In genomic region chr18:14131914-14132700, GRCh38 we compare ENCODE assay signal across 8 cellular contexts. TPM values are rescaled to one million over a fixed set of nuclear protein-coding genes. Genes with fewer than 3 reads are reported as not detected.
A peak's percentile ranks its signal among the peaks of the same experiment; 100 is the strongest.
DNase-seq lines count a peak whose midpoint lies in the region; ATAC-seq and TF ChIP-seq lines count a peak whose summit lies in the region.
"Not testable (repeated sequence)": the region's sequence is repeated elsewhere in the genome, so short reads cannot be mapped to it uniquely, and the experiment has no call there.

Gene ZNF519, minus strand, starts transcription at chr18:14132435. Its CDS starts 158 bp downstream, at chr18:14132277.

- not testable (repeated sequence) for H3K9me3 ChIP-seq in fibroblast of lung (ENCODE audit: control insufficient read depth, insufficient read depth, low read depth, low read length); naive thymus-derived CD4-positive, alpha-beta T cell (ENCODE audit: control insufficient read depth in 2 of 3, low read length in 3 of 3)

- not testable (repeated sequence) for H3K79me2 ChIP-seq in fibroblast of lung (ENCODE audit: control insufficient read depth, insufficient read depth, low read length)

- peaks cover 0 to 37% (median 30%) of the 10 kb centered on the region in 7 donors for H3K4me1 Mint-ChIP-seq in naive thymus-derived CD4-positive, alpha-beta T cell
- peaks cover 31% of the 10 kb centered on the region for H3K4me1 Mint-ChIP-seq in stimulated activated memory B cell treated with anti-CD40 and anti-IgM and Interleukin-4, amounts not matched to agents 10 μg/mL and 1 μg/mL and 100 μg/mL, for 72 hours

- not testable (repeated sequence) for H3K27me3 ChIP-seq in fibroblast of lung (ENCODE audit: control insufficient read depth, insufficient read depth, low read length); naive thymus-derived CD4-positive, alpha-beta T cell (ENCODE audit: control insufficient read depth in 2 of 2, insufficient read depth in 2 of 2, low read length in 2 of 2)

- H4K20me1 ChIP-seq in fibroblast of lung (ENCODE audit: control insufficient read depth, extremely low read depth, insufficient read depth, low read length) = not testable (repeated sequence)

- not testable (repeated sequence) for H3K9me3 Mint-ChIP-seq in naive thymus-derived CD4-positive, alpha-beta T cell; stimulated activated memory B cell treated with anti-CD40 and anti-IgM and Interleukin-4, amounts not matched to agents 10 μg/mL and 1 μg/mL and 100 μg/mL, for 72 hours

- not testable (repeated sequence) for TF ChIP-seq CTCF in fibroblast of lung (conservative IDR thresholded peaks at IDR 0.05 in 1 of 2, IDR thresholded peaks at IDR 0.05 in 1 of 2; ENCODE audit: low read depth in 1 of 2, low read length in 2 of 2)

- H3K4me2 ChIP-seq in fibroblast of lung (ENCODE audit: extremely low read depth, insufficient read depth, low read length) = peak within 1 kb of the TSS; percentile 51

- H3K4me1 ChIP-seq in fibroblast of lung (ENCODE audit: control insufficient read depth, extremely low read depth, insufficient read depth, low read length); naive thymus-derived CD4-positive, alpha-beta T cell (ENCODE audit: control insufficient read depth in 2 of 2, insufficient read depth in 2 of 2, low read length in 2 of 2): not testable (repeated sequence)

- H2AFZ ChIP-seq in fibroblast of lung (ENCODE audit: low read length) = peak within 1 kb of the TSS; percentile 78

- not testable (repeated sequence) for H3K36me3 ChIP-seq in fibroblast of lung (ENCODE audit: control insufficient read depth, insufficient read depth, low read length); naive thymus-derived CD4-positive, alpha-beta T cell (ENCODE audit: control insufficient read depth in 2 of 3, insufficient read depth in 3 of 3, low read length in 3 of 3)

- intact Hi-C loops in naive thymus-derived CD4-positive, alpha-beta T cell (cut with micrococcal nuclease) = loop anchor here (1.0 to 5.0 kb wide), 4 partner anchors 45 to 915 kb away; partner anchors contain the start of genes FAM210A (in 2 of the 2), RNMT (in 2 of the 2) and LDLRAD4 (in 1 of the 2)

- not testable (repeated sequence) for H3K27me3 Mint-ChIP-seq in naive thymus-derived CD4-positive, alpha-beta T cell; stimulated activated memory B cell treated with anti-CD40 and anti-IgM and Interleukin-4, amounts not matched to agents 10 μg/mL and 1 μg/mL and 100 μg/mL, for 72 hours

- peak within 1 kb of the TSS; percentile 87 to 95 (median 93) for H3K4me3 Mint-ChIP-seq in naive thymus-derived CD4-positive, alpha-beta T cell
- H3K4me3 Mint-ChIP-seq in stimulated activated memory B cell treated with anti-CD40 and anti-IgM and Interleukin-4, amounts not matched to agents 10 μg/mL and 1 μg/mL and 100 μg/mL, for 72 hours = peak within 1 kb of the TSS; percentile 92

- peak within 1 kb of the TSS; percentile 56 to 76 (median 61) for H3K4me3 ChIP-seq in fibroblast of lung (replicated peaks in 1 of 4; ENCODE audit: control extremely low read depth in 1 of 4, insufficient read depth in 1 of 4, low read depth in 3 of 4, low read length in 4 of 4)
- H3K4me3 ChIP-seq in naive thymus-derived CD4-positive, alpha-beta T cell (ENCODE audit: low read length) = peak within 1 kb of the TSS; percentile 79

- not testable (repeated sequence) for H3K27ac ChIP-seq in fibroblast of lung (ENCODE audit: insufficient read depth, low read length)
- peak within 1 kb of the TSS; percentile 66 for H3K27ac ChIP-seq in naive thymus-derived CD4-positive, alpha-beta T cell (ENCODE audit: low read depth, low read length)

- peak within 1 kb of the TSS; percentile 55 for H3K9ac ChIP-seq in fibroblast of lung (ENCODE audit: insufficient read depth, low read length)

- POLR2A ChIA-PET in naive thymus-derived CD4-positive, alpha-beta T cell (lab: Charles Lee) = interaction anchor here (0.6 to 0.7 kb wide), 2 partner anchors 9 to 47 kb away, joined by 3 read pairs; no protein-coding TSS in a partner anchor

- CTCF ChIA-PET in naive thymus-derived CD4-positive, alpha-beta T cell (lab: Charles Lee) = not testable (repeated sequence)

- peak within 1 kb of the TSS; percentile 81 to 94 (median 90) for H3K27ac Mint-ChIP-seq in naive thymus-derived CD4-positive, alpha-beta T cell
- H3K27ac Mint-ChIP-seq in stimulated activated memory B cell treated with anti-CD40 and anti-IgM and Interleukin-4, amounts not matched to agents 10 μg/mL and 1 μg/mL and 100 μg/mL, for 72 hours = peak within 1 kb of the TSS; percentile 91

- peak; percentile 100 for ATAC-seq in naive thymus-derived CD4-positive, alpha-beta T cell
- ATAC-seq in stimulated activated memory B cell treated with anti-CD40 and anti-IgM and Interleukin-4, amounts not matched to agents 10 μg/mL and 1 μg/mL and 100 μg/mL, for 72 hours = peak; percentile 100

- H3K36me3 Mint-ChIP-seq in naive thymus-derived CD4-positive, alpha-beta T cell; stimulated activated memory B cell treated with anti-CD40 and anti-IgM and Interleukin-4, amounts not matched to agents 10 μg/mL and 1 μg/mL and 100 μg/mL, for 72 hours: not testable (repeated sequence)

- DNase-seq in EH (ENCODE audit: low read depth) (peak; percentile 98), GOT3 (lab: John Stamatoyannopoulos, UW) (peak; percentile 54), LHCN-M2 (ENCODE audit: low read depth) (peak; percentile 97), RPMI7951 (ENCODE audit: low read depth) (peak; percentile 96), activated T-helper 1 cell treated with Interleukin-2 at 50 U/mL for 16 hours (ENCODE audit: low read depth) (peak; percentile 77), fibroblast of lung (ENCODE audit: low read depth in 2 of 2) (peak; percentile 96 to 97)
- DNase-seq in naive thymus-derived CD4-positive, alpha-beta T cell = peak; percentile 64 to 93 (median 89)

RNA-seq across cellular contexts. Expression of gene ZNF519, which starts in this region (rescaled TPM):
- total RNA-seq in LHCN-M2 (2014; rRNA removed) (7.5 and 11.5 TPM in 2 replicates), fibroblast of lung (2.6 and 2.8 TPM in 2 replicates)
- 1.9 TPM for polyA plus RNA-seq in LHCN-M2 (2012)
- total RNA-seq in RPMI7951 (2014; rRNA removed; shearing (Covaris generic)) = 7.6 and 10.3 TPM in 2 replicates
- 2.0 and 2.7 TPM in 2 replicates for polyA plus RNA-seq in fibroblast of lung
- polyA plus RNA-seq in fibroblast of lung (2012) = 1.3 and 1.4 TPM in 2 replicates
- polyA minus RNA-seq in fibroblast of lung (ENCODE audit: low replicate concordance) = 1.3 TPM in 1 of 2 replicates, not detected in the other
- total RNA-seq in naive thymus-derived CD4-positive, alpha-beta T cell = 10 to 100 TPM in 4 of 5 experiments, 1 to 10 TPM in 1; 8.4 to 16.5 (median 15.0) TPM
- polyA plus RNA-seq in naive thymus-derived CD4-positive, alpha-beta T cell = 10 to 100 TPM in 1 of 2 donors, 1 to 10 TPM in 1; 6.1 to 10.4 TPM
